In the genomic region with DNA sequence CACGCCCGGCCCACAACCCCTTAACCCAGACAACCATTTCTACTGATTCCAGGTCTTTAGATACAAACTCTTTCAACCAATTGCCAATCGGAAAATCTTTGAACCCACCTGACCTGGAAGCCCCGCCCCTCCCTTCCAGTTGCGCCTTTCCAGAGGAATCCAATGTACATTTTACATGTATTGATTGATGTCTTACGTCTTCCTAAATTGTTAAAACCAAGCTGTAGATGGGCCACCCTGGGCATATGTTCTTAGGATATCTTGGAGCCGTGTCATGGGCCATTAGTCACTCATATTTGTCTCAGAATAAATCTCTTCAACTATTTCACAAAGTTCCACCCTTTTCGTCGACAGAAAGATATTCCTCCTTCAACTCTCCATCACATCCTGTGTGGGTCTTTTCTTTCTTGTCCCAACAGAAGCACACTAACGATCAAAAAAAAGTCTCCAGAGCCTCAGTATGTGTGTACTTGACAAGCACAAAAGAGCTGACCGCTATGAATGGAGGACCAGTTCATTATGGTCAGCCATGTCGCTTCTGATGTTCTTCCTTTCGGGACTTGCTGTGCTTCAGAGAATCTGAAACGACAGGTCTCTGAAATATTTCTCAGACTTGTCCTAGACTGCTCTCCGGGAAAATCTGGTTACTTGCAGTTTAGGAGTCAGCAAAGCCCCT, we compare ENCODE assay signal across 8 cellular contexts. TPM values are rescaled to one million over a fixed set of nuclear protein-coding genes. Genes with fewer than 3 reads are reported as not detected.
DNase-seq lines count a peak whose midpoint lies in the region; ATAC-seq and TF ChIP-seq lines count a peak whose summit lies in the region.

No MANE protein-coding gene starts in this region.

- H3K4me1 ChIP-seq in ACC112 (ENCODE audit: control insufficient read depth, insufficient read depth, low read length, unreplicated experiment) = peaks cover 3% of the 10 kb centered on the region

- H3K27ac ChIP-seq in ACC112 (ENCODE audit: low read depth, low read length) = no peak overlapping the region

- H3K4me1 Mint-ChIP-seq in IgD-negative memory B cell = peaks cover 19 to 22% (median 20%) of the 10 kb centered on the region in 3 donors
- peaks cover 28 to 43% (median 36%) of the 10 kb centered on the region in 3 donors for H3K4me1 Mint-ChIP-seq in naive B cell

- H3K36me3 Mint-ChIP-seq in IgD-negative memory B cell (peaks cover 16% of the 10 kb centered on the region), naive B cell (peaks cover 7 to 10% of the 10 kb centered on the region in 2 donors)

- H3K4me3 ChIP-seq in ACC112 (ENCODE audit: low read depth, low read length) (peak overlapping the region; percentile 96), choroid plexus epithelial cell (ENCODE audit: low read depth, low read length) (peak overlapping the region; percentile 91)

- ATAC-seq in GM18909 (IDR thresholded peaks at IDR 0.05; ENCODE audit: poor library complexity, unreplicated experiment) = peak; percentile 14
- no peak for ATAC-seq in naive B cell (ENCODE audit: low read depth in 2 of 2)
- no peak for ATAC-seq in HG02840 (IDR thresholded peaks at IDR 0.05; ENCODE audit: low FRiP score, unreplicated experiment)

- peaks cover 0 to 4% (median 2%) of the 10 kb centered on the region in 3 donors for H3K9me3 Mint-ChIP-seq in IgD-negative memory B cell
- no peaks in the 10 kb centered on the region for H3K9me3 Mint-ChIP-seq in naive B cell

- H3K27me3 Mint-ChIP-seq in IgD-negative memory B cell (no peaks in the 10 kb centered on the region), naive B cell (no peaks in the 10 kb centered on the region)

- H3K36me3 ChIP-seq in ACC112 (ENCODE audit: insufficient read depth, low read length) = no peaks in the 10 kb centered on the region

- DNase-seq in choroid plexus epithelial cell (ENCODE audit: low read depth) (no peak), naive B cell (no peak), NCI-H1436 treated with DMSO at 0.1 percent for 48 hours (lab: John Stamatoyannopoulos, UW) (no peak), NCI-H446 treated with DMSO at 0.1 percent for 48 hours (lab: John Stamatoyannopoulos, UW) (no peak)

- no peak for TF ChIP-seq CTCF in choroid plexus epithelial cell (conservative IDR thresholded peaks at IDR 0.05; ENCODE audit: low read depth, low read length)

- H3K4me3 Mint-ChIP-seq in IgD-negative memory B cell (peak overlapping the region; percentile 87 to 100 (median 98)), naive B cell (peak overlapping the region; percentile 89 to 100 (median 96))

- peaks cover 13% of the 10 kb centered on the region for H3K79me2 ChIP-seq in ACC112 (ENCODE audit: control insufficient read depth, insufficient read depth, low read length, unreplicated experiment)

- H3K27me3 ChIP-seq in ACC112 (ENCODE audit: insufficient read depth, low read length) = no peaks in the 10 kb centered on the region

- peak overlapping the region; percentile 96 for H2AFZ ChIP-seq in ACC112 (ENCODE audit: low read length, unreplicated experiment)

- peak overlapping the region; percentile 58 to 95 (median 95) for H3K27ac Mint-ChIP-seq in IgD-negative memory B cell
- peak overlapping the region; percentile 86 to 97 (median 94) for H3K27ac Mint-ChIP-seq in naive B cell

RNA-seq across cellular contexts. Expression of gene ZNF749, which starts 0.6 kb away (rescaled TPM):
- polyA plus RNA-seq in IgD-negative memory B cell (5.4 TPM), naive B cell (ENCODE audit: low read depth in 6 of 6) (10 to 100 TPM in 4 of 6 donors, 1 to 10 TPM in 2; 3.7 to 23.2 (median 14.4) TPM)

RNA-seq across cellular contexts. Expression of gene VN1R1, which starts 22.4 kb away (rescaled TPM):
- 0.53 TPM for polyA plus RNA-seq in IgD-negative memory B cell
- polyA plus RNA-seq in naive B cell (ENCODE audit: low read depth in 6 of 6) = 1 to 10 TPM in 2 of 6 donors, under 1 TPM in 4; 0.39 to 1.4 (median 0.88) TPM

RNA-seq across cellular contexts. Expression of gene ZNF17, which starts 23.6 kb away (rescaled TPM):
- polyA plus RNA-seq in IgD-negative memory B cell = 5.4 TPM
- 10 to 100 TPM in 3 of 6 donors, 1 to 10 TPM in 3; 6.1 to 13.0 (median 9.6) TPM for polyA plus RNA-seq in naive B cell (ENCODE audit: low read depth in 6 of 6)

RNA-seq across cellular contexts. Expression of gene ZNF772, which starts 42.8 kb away (rescaled TPM):
- 1.1 TPM for polyA plus RNA-seq in IgD-negative memory B cell
- polyA plus RNA-seq in naive B cell (ENCODE audit: low read depth in 6 of 6) = 1 to 10 TPM; 4.3 to 9.7 (median 6.8) TPM

RNA-seq across cellular contexts. Expression of gene ZNF548, which starts 44.9 kb away (rescaled TPM):
- 12.7 TPM for polyA plus RNA-seq in IgD-negative memory B cell
- 10 to 100 TPM; 17.4 to 28.4 (median 23.3) TPM for polyA plus RNA-seq in naive B cell (ENCODE audit: low read depth in 6 of 6)
